Comparison of ENCODE assay signal across 2 cellular contexts in genomic region chr17:42842286-42842685, GRCh38.
TF ChIP-seq lines count a peak whose summit lies in the region.

No MANE protein-coding gene starts in this region.

TF ChIP-seq in A549, 52 proteins besides CTCF, POLR2A, EP300 and RAD21:
- no peak for TF ChIP-seq GATA3 (IDR thresholded peaks at IDR 0.05; ENCODE audit: borderline replicate concordance)
- no peak for TF ChIP-seq CHD4 (IDR thresholded peaks at IDR 0.05; ENCODE audit: borderline replicate concordance)
- no peak for TF ChIP-seq FOSL2 (IDR thresholded peaks at IDR 0.05)
- TF ChIP-seq FOSL2 (CRISPR knock-in tag; IDR thresholded peaks at IDR 0.05), result no peak
- no peak for TF ChIP-seq CBX8 (IDR thresholded peaks at IDR 0.05)
- no peak for TF ChIP-seq EHMT2 (IDR thresholded peaks at IDR 0.05; ENCODE audit: low read depth)
- no peak for TF ChIP-seq KDM1A (IDR thresholded peaks at IDR 0.05; ENCODE audit: low read depth)
- TF ChIP-seq HDAC2 (IDR thresholded peaks at IDR 0.05), result no peak
- TF ChIP-seq POLR2AphosphoS2 (conservative IDR thresholded peaks at IDR 0.05; ENCODE audit: low read length), result no peak
- TF ChIP-seq HEYL (CRISPR knock-in tag; IDR thresholded peaks at IDR 0.05), result no peak
- no peak for TF ChIP-seq BHLHE40 (IDR thresholded peaks at IDR 0.05; ENCODE audit: low read depth, low read length)
- no peak for TF ChIP-seq E2F6 (IDR thresholded peaks at IDR 0.05; ENCODE audit: borderline replicate concordance, low read depth)
- TF ChIP-seq NPAS2 (CRISPR knock-in tag; IDR thresholded peaks at IDR 0.05; ENCODE audit: borderline replicate concordance), result no peak
- no peak for TF ChIP-seq JUN (IDR thresholded peaks at IDR 0.05)
TF ChIP-seq in A549: peak in this region for 0.

TF ChIP-seq in GM12878, 131 proteins besides CTCF, POLR2A, EP300 and RAD21:
- peak; percentile 24 for TF ChIP-seq POLR2AphosphoS5 (IDR thresholded peaks at IDR 0.05; ENCODE audit: low read length)
- TF ChIP-seq SUZ12 (IDR thresholded peaks at IDR 0.05; ENCODE audit: unreplicated experiment), result no peak
